In the genomic region with DNA sequence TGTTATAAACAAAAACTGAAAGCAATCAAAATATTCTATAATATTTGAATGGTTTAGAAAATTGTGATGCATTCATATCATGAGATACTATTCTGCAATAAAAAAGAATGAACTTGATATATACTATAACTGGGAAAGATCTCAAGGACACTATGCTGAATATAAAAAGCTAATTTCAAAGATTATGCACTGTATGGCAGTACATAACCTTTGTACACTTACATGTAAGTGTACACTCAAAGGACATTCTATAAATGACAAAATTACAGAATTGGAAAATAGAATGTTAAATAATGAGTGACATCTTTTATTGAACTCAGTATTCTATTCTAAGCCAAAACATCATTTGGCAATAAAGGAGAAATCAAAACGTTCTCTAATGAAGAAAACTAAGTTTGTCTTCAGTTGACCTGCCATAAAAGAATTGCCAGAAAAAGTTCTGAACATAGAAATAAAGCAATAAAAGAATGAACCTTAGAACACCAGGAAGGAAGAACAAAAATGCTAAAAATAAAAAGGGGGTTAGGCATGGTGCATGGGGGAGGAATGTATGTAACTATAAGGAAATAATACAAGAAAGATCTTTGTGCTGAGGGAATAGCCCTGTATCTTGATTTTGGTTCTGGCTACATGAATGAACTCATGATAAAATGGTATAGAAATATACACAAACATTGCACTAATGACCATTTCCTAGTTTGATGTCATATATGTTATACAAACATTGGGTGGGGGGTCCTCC, we compare ENCODE assay signal across 21 cellular contexts.
DNase-seq lines count a peak whose midpoint lies in the region; ATAC-seq and TF ChIP-seq lines count a peak whose summit lies in the region.
"Had no signal": no experiment of that assay in that cellular context is flagged by ENCODE, and none has a peak within 500 bp of the region (broad histone marks: within the 10 kb centered on the region; RNA-seq: fewer than 3 reads in every experiment).

No MANE protein-coding gene starts in this region.

- H3K27ac Mint-ChIP-seq in nephron progenitor cell: peak overlapping the region; percentile 13
- H3K27ac Mint-ChIP-seq: CD4-positive, alpha-beta T cell; CD8-positive, alpha-beta memory T cell had no signal

- no peak overlapping the region for H3K27ac ChIP-seq in BLaER1 treated with 17β-estradiol and CSF1 and Interleukin-3, amounts not matched to agents 10 nM and 100 nM
- peak overlapping the region; percentile 52 to 72 (median 64) for H3K27ac ChIP-seq in transverse colon
- H3K27ac ChIP-seq: A549, GM23248 had no signal

- ATAC-seq in left colon: peak; percentile 95
- ATAC-seq: A549, GM12878 had no signal

- H3K4me1 ChIP-seq in BLaER1 treated with 17β-estradiol and CSF1 and Interleukin-3, amounts not matched to agents 10 nM and 100 nM: peaks cover 0 to 20% (median 14%) of the 10 kb centered on the region in 10 experiments; a peak in 16 of 20 replicates
- H3K4me1 ChIP-seq in transverse colon: peaks cover 0 to 32% (median 8%) of the 10 kb centered on the region in 4 donors
- H3K4me1 ChIP-seq: A549 had no signal

- H3K9ac ChIP-seq in BLaER1 treated with 17β-estradiol and CSF1 and Interleukin-3, amounts not matched to agents 10 nM and 100 nM: no peak overlapping the region
- H3K9ac ChIP-seq: GM23248 had no signal

- no peaks in the 10 kb centered on the region for H4K20me1 ChIP-seq in BLaER1 treated with 17β-estradiol and CSF1 and Interleukin-3, amounts not matched to agents 10 nM and 100 nM

- DNase-seq in left colon (no peak), nephron progenitor cell (no peak), transverse colon (no peak), Ammon's horn (ENCODE audit: low spot score) (no peak), mesenteric fat pad (ENCODE audit: low spot score) (no peak)
- no peak for DNase-seq in stimulated activated naive CD4-positive, alpha-beta T cell (lab: John Stamatoyannopoulos, UW)
- DNase-seq: 8988T; ACHN; AML-193; CD4-positive, alpha-beta T cell; CD8-positive, alpha-beta memory T cell; DMS 273 treated with DMSO at 0.1 percent for 48 hours; DMS79; EL; GDM1; GM23248; H7 had no signal

- intact Hi-C loops in left colon (cut with DNase I, micrococcal nuclease): no loop called here
- intact Hi-C loops in transverse colon (cut with DNase I; ENCODE audit: low total_unique reads): no loop called here

- WGBS in transverse colon (ENCODE audit: low coverage in 1 of 2), 2 donors: 20 to 25% methylated on average over 1 of the region's 1 CpG

- in situ Hi-C loops in transverse colon (cut with MboI; ENCODE audit: low pct_ligation_motif_present in 1 of 4, low pct_unique_long_range_greater_than_20kb in 1 of 4, low sequenced_read_pairs in 3 of 4): no loop called here

- no peaks in the 10 kb centered on the region for H3K27me3 Mint-ChIP-seq in nephron progenitor cell (ENCODE audit: low read depth, poor library complexity)
- H3K27me3 Mint-ChIP-seq: CD4-positive, alpha-beta T cell; CD8-positive, alpha-beta memory T cell had no signal

- H3K9me3 ChIP-seq in BLaER1 treated with 17β-estradiol and CSF1 and Interleukin-3, amounts not matched to agents 10 nM and 100 nM (replicated peaks in 1 of 11): peaks cover 13 to 50% (median 26%) of the 10 kb centered on the region in 11 experiments
- no peaks in the 10 kb centered on the region for H3K9me3 ChIP-seq in transverse colon
- H3K9me3 ChIP-seq: A549 had no signal

- TF ChIP-seq CTCF in nephron progenitor cell (IDR thresholded peaks at IDR 0.05) (no peak), transverse colon (IDR thresholded peaks at IDR 0.05) (no peak)

- no peaks in the 10 kb centered on the region for H3K36me3 Mint-ChIP-seq in nephron progenitor cell (ENCODE audit: low read depth)
- H3K36me3 Mint-ChIP-seq: CD14-positive monocyte; CD8-positive, alpha-beta memory T cell had no signal

- no peaks in the 10 kb centered on the region for H3K4me1 Mint-ChIP-seq in nephron progenitor cell
- H3K4me1 Mint-ChIP-seq: CD14-positive monocyte; CD8-positive, alpha-beta memory T cell had no signal

- 0 out of 22 replicates have a peak, but pooled peaks cover 0 to 1% (median 0%) of the 10 kb centered on the region in 11 experiments for H3K36me3 ChIP-seq in BLaER1 treated with 17β-estradiol and CSF1 and Interleukin-3, amounts not matched to agents 10 nM and 100 nM
- no peaks in the 10 kb centered on the region for H3K36me3 ChIP-seq in transverse colon

- H3K4me2 ChIP-seq in BLaER1 treated with 17β-estradiol and CSF1 and Interleukin-3, amounts not matched to agents 10 nM and 100 nM: peak overlapping the region in 8 of 11 experiments; percentile 8 to 66 (median 30); a peak in 10 of 22 replicates
- H3K4me2 ChIP-seq: A549 had no signal

- no peaks in the 10 kb centered on the region for H3K9me3 Mint-ChIP-seq in nephron progenitor cell

- no peak overlapping the region; a peak in 1 of 20 replicates for H3K4me3 ChIP-seq in BLaER1 treated with 17β-estradiol and CSF1 and Interleukin-3, amounts not matched to agents 10 nM and 100 nM
- no peak overlapping the region for H3K4me3 ChIP-seq in transverse colon
- H3K4me3 ChIP-seq: A549, GM12878, GM23248 had no signal

- no peak for TF ChIP-seq EP300 in transverse colon (IDR thresholded peaks at IDR 0.05; ENCODE audit: low read depth)

- no peak overlapping the region for H3K4me3 Mint-ChIP-seq in nephron progenitor cell
- H3K4me3 Mint-ChIP-seq: CD14-positive monocyte; CD4-positive, alpha-beta T cell; CD8-positive, alpha-beta memory T cell had no signal

- H3K27me3 ChIP-seq in BLaER1 treated with 17β-estradiol and CSF1 and Interleukin-3, amounts not matched to agents 10 nM and 100 nM: no peaks in the 10 kb centered on the region
- H3K27me3 ChIP-seq in transverse colon: no peaks in the 10 kb centered on the region

- no peak for TF ChIP-seq POLR2A in transverse colon (IDR thresholded peaks at IDR 0.05)

Comparison
In these comparisons a context has a peak if more than half of its experiments do, and no peak if none do; other contexts are left out.
1. H3K27ac ChIP-seq: peak in transverse colon (4 of 4); none in BLaER1 treated with 17β-estradiol and CSF1 and Interleukin-3, amounts not matched to agents 10 nM and 100 nM (0 of 11).